In genomic region chr15:66827039-66827697, GRCh38 we compare ENCODE assay signal across 19 cellular contexts.
"Had no signal": no experiment of that assay in that cellular context is flagged by ENCODE, and none has a peak within 500 bp of the region (broad histone marks: within the 10 kb centered on the region; RNA-seq: fewer than 3 reads in every experiment).

No MANE protein-coding gene starts in this region.

- H3K27me3 ChIP-seq: body of pancreas, cardiac muscle cell, foreskin keratinocyte, hepatocyte, sigmoid colon, testis had no signal

- ATAC-seq: body of pancreas, foreskin keratinocyte, left colon, natural killer cell had no signal

- H3K27ac Mint-ChIP-seq: activated naive CD4-positive, alpha-beta T cell treated with anti-CD3 and anti-CD28 coated beads, Interleukin-2, amount 50 U/mL, for 24 hours; dendritic cell treated with granulocyte-macrophage colony-stimulating factor and Interleukin-4, amounts not matched to agents 40 ng/mL and 50 ng/mL, for 4 days; natural killer cell; type B pancreatic cell had no signal

- H3K9me3 Mint-ChIP-seq: activated naive CD4-positive, alpha-beta T cell treated with anti-CD3 and anti-CD28 coated beads, Interleukin-2, amount 50 U/mL, for 24 hours; dendritic cell treated with granulocyte-macrophage colony-stimulating factor and Interleukin-4, amounts not matched to agents 40 ng/mL and 50 ng/mL, for 4 days; natural killer cell; type B pancreatic cell had no signal

- H3K4me3 Mint-ChIP-seq: activated naive CD4-positive, alpha-beta T cell treated with anti-CD3 and anti-CD28 coated beads, Interleukin-2, amount 50 U/mL, for 24 hours; dendritic cell treated with granulocyte-macrophage colony-stimulating factor and Interleukin-4, amounts not matched to agents 40 ng/mL and 50 ng/mL, for 4 days; natural killer cell; type B pancreatic cell had no signal

- H3K27me3 Mint-ChIP-seq: activated naive CD4-positive, alpha-beta T cell treated with anti-CD3 and anti-CD28 coated beads, Interleukin-2, amount 50 U/mL, for 24 hours had no signal

- H3K79me2 ChIP-seq: hepatocyte had no signal

- H3K4me3 ChIP-seq: body of pancreas, cardiac muscle cell, hepatocyte, sigmoid colon, testis had no signal

- H3K9me3 ChIP-seq: body of pancreas, sigmoid colon, testis had no signal

- H3K4me2 ChIP-seq: hepatocyte had no signal

- DNase-seq: activated gamma-delta T cell treated with Interleukin-2 at 50 U/mL for 16 hours; activated T-cell treated with anti-CD3 and anti-CD28 coated beads, Interleukin-2, amount 50 U/mL, for 1 hour; anterior cingulate cortex; body of pancreas; effector CD8-positive, alpha-beta T cell; foreskin keratinocyte; left colon; natural killer cell; nucleus accumbens; stimulated activated CD4-positive, alpha-beta T cell treated with anti-CD3 and anti-CD28 coated beads, Interleukin-2, amount 100 ng/mL, for 48 hours; stimulated activated naive CD4-positive, alpha-beta T cell; T-helper 9 cell; testis had no signal

- H3K4me1 ChIP-seq: body of pancreas, sigmoid colon, testis had no signal

- H3K4me1 Mint-ChIP-seq: activated naive CD4-positive, alpha-beta T cell treated with anti-CD3 and anti-CD28 coated beads, Interleukin-2, amount 50 U/mL, for 24 hours; natural killer cell had no signal

- H3K27ac ChIP-seq: body of pancreas, cardiac muscle cell, foreskin keratinocyte, hepatocyte, sigmoid colon, testis had no signal

- H2AFZ ChIP-seq: hepatocyte had no signal

- H3K36me3 ChIP-seq: cardiac muscle cell, sigmoid colon had no signal

- H3K36me3 Mint-ChIP-seq: activated naive CD4-positive, alpha-beta T cell treated with anti-CD3 and anti-CD28 coated beads, Interleukin-2, amount 50 U/mL, for 24 hours; natural killer cell; type B pancreatic cell had no signal
